ENCODE assay signal across 8 cellular contexts in genomic region chr11:57712256-57713150, GRCh38. TPM values are rescaled to one million over a fixed set of nuclear protein-coding genes. Genes with fewer than 3 reads are reported as not detected.
DNase-seq lines count a peak whose midpoint lies in the region; ATAC-seq and TF ChIP-seq lines count a peak whose summit lies in the region.

TMX2 (plus strand) TSS chr11:57712593; CDS start chr11:57712619, 26 bp downstream.

- H3K4me1 Mint-ChIP-seq in IgD-negative memory B cell = peaks cover 21 to 38% (median 24%) of the 10 kb centered on the region in 3 donors

- peak within 1 kb of the TSS; percentile 91 to 99 (median 98) for H3K4me3 Mint-ChIP-seq in IgD-negative memory B cell

- ATAC-seq in GM21529 (IDR thresholded peaks at IDR 0.05; ENCODE audit: unreplicated experiment) = peak; percentile 92

- H3K9me3 Mint-ChIP-seq in IgD-negative memory B cell = no peaks in the 10 kb centered on the region

- DNase-seq in DMS 273 treated with DMSO at 0.1 percent for 48 hours (lab: John Stamatoyannopoulos, UW) (peak; percentile 97), OCI-M2 (lab: John Stamatoyannopoulos, UW; ENCODE audit: unreplicated experiment) (peak; percentile 86), activated T-cell treated with anti-CD3 and anti-CD28 coated beads for 4 hours (peak; percentile 82), epithelial cell of esophagus (ENCODE audit: low read depth) (peak; percentile 100)
- peak; percentile 62 to 82 for DNase-seq in stimulated activated CD8-positive, alpha-beta memory T cell treated with anti-CD3 and anti-CD28 coated beads, Interleukin-4, amount 100 ng/mL, for 1 hour (ENCODE audit: low read depth in 2 of 2, low spot score in 1 of 2)

- no peak for TF ChIP-seq CTCF in epithelial cell of esophagus (IDR thresholded peaks at IDR 0.05; ENCODE audit: insufficient read depth, low read depth, low read length, missing control alignments)

- H3K27me3 Mint-ChIP-seq in IgD-negative memory B cell = no peaks in the 10 kb centered on the region

- peaks cover 34% of the 10 kb centered on the region for H3K4me1 ChIP-seq in mononuclear cell (ENCODE audit: insufficient read depth, low read length)

- H3K9me3 ChIP-seq in mononuclear cell (ENCODE audit: low read depth, low read length) = no peaks in the 10 kb centered on the region

- H3K27ac Mint-ChIP-seq in IgD-negative memory B cell = peak within 1 kb of the TSS; percentile 84 to 98 (median 96)

- H3K4me3 ChIP-seq in epithelial cell of esophagus (ENCODE audit: low read length) (peak within 1 kb of the TSS; percentile 100), mononuclear cell (ENCODE audit: low read length) (peak within 1 kb of the TSS; percentile 77)

- H3K27me3 ChIP-seq in mononuclear cell (ENCODE audit: insufficient read depth, low read length) = no peaks in the 10 kb centered on the region

- H3K36me3 Mint-ChIP-seq in IgD-negative memory B cell = no peaks in the 10 kb centered on the region

RNA-seq across cellular contexts. Expression of gene TMX2, which starts in this region (rescaled TPM):
- polyA plus RNA-seq in IgD-negative memory B cell = 76.1 TPM
- total RNA-seq in mononuclear cell = 31.7 TPM

Comparison
In these comparisons a context has a peak if more than half of its experiments do, and no peak if none do; other contexts are left out.
1. Peak in every context shown above with its lines: DNase-seq, ATAC-seq and H3K4me3 ChIP-seq.